ENCODE assay signal across 8 cellular contexts in the genomic region with DNA sequence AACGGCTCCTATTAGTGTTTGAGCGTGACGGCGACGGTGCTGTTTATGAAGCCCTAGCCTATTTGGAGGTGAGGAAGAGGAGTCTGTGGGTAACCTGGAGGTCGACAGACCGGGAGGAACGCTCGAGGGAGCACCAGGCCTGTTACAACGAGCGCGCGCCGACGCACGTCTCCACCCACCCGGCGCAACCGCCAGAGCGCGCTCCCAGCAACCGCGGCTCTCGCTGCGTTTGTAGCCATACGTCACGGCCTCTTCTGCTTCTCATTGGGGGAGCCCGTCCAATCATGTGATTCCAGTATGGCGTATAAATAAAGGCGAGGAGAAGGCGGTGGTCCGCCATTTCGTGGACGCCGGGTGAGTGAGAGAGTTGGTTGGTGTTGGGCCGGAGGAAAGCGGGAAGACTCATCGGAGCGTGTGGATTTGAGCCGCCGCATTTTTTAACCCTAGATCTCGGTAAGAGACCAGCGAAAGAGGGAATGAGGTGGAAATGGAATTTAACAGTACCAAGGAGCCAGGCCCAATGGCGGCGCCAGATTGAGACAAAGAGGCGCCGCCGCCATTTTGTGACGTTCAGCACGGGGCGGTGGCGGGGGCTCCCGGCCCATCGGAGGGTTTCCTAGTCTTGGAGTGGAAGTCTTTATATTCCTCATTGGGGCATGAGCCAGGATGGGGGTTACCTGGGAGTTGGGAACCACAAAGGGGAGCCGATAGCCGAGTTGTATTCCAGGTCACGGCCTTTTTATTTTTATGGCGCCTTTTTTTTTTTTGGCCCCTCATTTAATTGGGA. TPM values are rescaled to one million over a fixed set of nuclear protein-coding genes. Genes with fewer than 3 reads are reported as not detected.
DNase-seq lines count a peak whose midpoint lies in the region; ATAC-seq and TF ChIP-seq lines count a peak whose summit lies in the region.

A gene (plus strand): TSS at position 334 of the 787 bp plus-strand sequence. CDS start 2,401 bp downstream, outside the sequence.

- H4K20me1 ChIP-seq in SU-DHL-6 (ENCODE audit: low read depth, low read length) = peaks cover 45% of the 10 kb centered on the region

- TF ChIP-seq EP300 in ovary (IDR thresholded peaks at IDR 0.05) = no peak

- peaks cover 50% of the 10 kb centered on the region for H3K79me2 ChIP-seq in SU-DHL-6 (ENCODE audit: insufficient read depth, low read length)

- peak within 1 kb of the TSS; percentile 100 for H3K4me3 ChIP-seq in SU-DHL-6 (ENCODE audit: insufficient read depth, low read length, poor library complexity, severe bottlenecking)
- peak within 1 kb of the TSS; percentile 79 for H3K4me3 ChIP-seq in ovary
- H3K4me3 ChIP-seq in thyroid gland (replicated peaks in 1 of 3) = peak within 1 kb of the TSS; percentile 57 to 71 (median 58)

- 0 to 1% (median 0%) methylated on average over 58 of the region's 58 CpGs for WGBS in ovary, 3 donors
- WGBS in thyroid gland, 2 donors = 0 to 1% methylated on average over 47 to 58 of the region's 58 CpGs

- H3K9me3 ChIP-seq in SU-DHL-6 (ENCODE audit: insufficient read depth, low read length) = no peaks in the 10 kb centered on the region
- no peaks in the 10 kb centered on the region for H3K9me3 ChIP-seq in ovary
- H3K9me3 ChIP-seq in thyroid gland = no peaks in the 10 kb centered on the region

- TF ChIP-seq CTCF in GM12873 (IDR thresholded peaks at IDR 0.05; ENCODE audit: insufficient read depth, low read depth, low read length, missing control alignments) = peak; percentile 43
- TF ChIP-seq CTCF in SU-DHL-6 (IDR thresholded peaks at IDR 0.05; ENCODE audit: insufficient read depth, low read length, poor library complexity, severe bottlenecking) = peak; percentile 24
- peak; percentile 42 to 80 (median 73) for TF ChIP-seq CTCF in ovary (IDR thresholded peaks at IDR 0.05)
- TF ChIP-seq CTCF in thyroid gland (IDR thresholded peaks at IDR 0.05) = peak in 4 of 6 experiments; percentile 43 to 55 (median 50)

- TF ChIP-seq POLR2A in ovary (IDR thresholded peaks at IDR 0.05) = peak; percentile 100
- peak; percentile 96 to 99 for TF ChIP-seq POLR2A in thyroid gland (IDR thresholded peaks at IDR 0.05)

- peaks cover 45% of the 10 kb centered on the region for H3K36me3 ChIP-seq in SU-DHL-6 (ENCODE audit: low read length)
- H3K36me3 ChIP-seq in ovary = no peaks in the 10 kb centered on the region
- H3K36me3 ChIP-seq in thyroid gland = peaks cover 19 to 25% of the 10 kb centered on the region in 2 donors

- peak within 1 kb of the TSS; percentile 76 for H3K4me2 ChIP-seq in SU-DHL-6 (ENCODE audit: low read depth, low read length, poor library complexity, severe bottlenecking)

- ATAC-seq in HG02759 (IDR thresholded peaks at IDR 0.05; ENCODE audit: unreplicated experiment) = peak; percentile 90
- peak; percentile 92 for ATAC-seq in activated naive CD8-positive, alpha-beta T cell treated with anti-CD3 and anti-CD28 coated beads, Interleukin-2, amount 10 ng/mL, durations not matched to agents 7 days and 5 days (ENCODE audit: low read depth)

- peak within 1 kb of the TSS; percentile 6 for H2AFZ ChIP-seq in SU-DHL-6 (ENCODE audit: low read depth, low read length, severe bottlenecking)

- H3K27me3 ChIP-seq in SU-DHL-6 (ENCODE audit: low read length) = no peaks in the 10 kb centered on the region
- no peaks in the 10 kb centered on the region for H3K27me3 ChIP-seq in ovary
- no peaks in the 10 kb centered on the region for H3K27me3 ChIP-seq in thyroid gland

- peak; percentile 93 for DNase-seq in NCI-H128 (lab: John Stamatoyannopoulos, UW; ENCODE audit: unreplicated experiment)
- peak; percentile 95 for DNase-seq in activated naive CD8-positive, alpha-beta T cell treated with anti-CD3 and anti-CD28 coated beads, Interleukin-2, amount 10 ng/mL, durations not matched to agents 7 days and 5 days
- DNase-seq in head of caudate nucleus = peak; percentile 92 to 99 (median 98)
- DNase-seq in ovary = peak; percentile 96 to 97 (median 97)
- peak; percentile 97 to 98 for DNase-seq in thyroid gland

- H3K4me3 Mint-ChIP-seq in activated naive CD8-positive, alpha-beta T cell treated with anti-CD3 and anti-CD28 coated beads, Interleukin-2, amount 10 ng/mL, durations not matched to agents 7 days and 5 days = peak within 1 kb of the TSS; percentile 97

- no peaks in the 10 kb centered on the region for H3K27me3 Mint-ChIP-seq in activated naive CD8-positive, alpha-beta T cell treated with anti-CD3 and anti-CD28 coated beads, Interleukin-2, amount 10 ng/mL, durations not matched to agents 7 days and 5 days

- H3K9me3 Mint-ChIP-seq in activated naive CD8-positive, alpha-beta T cell treated with anti-CD3 and anti-CD28 coated beads, Interleukin-2, amount 10 ng/mL, durations not matched to agents 7 days and 5 days = no peaks in the 10 kb centered on the region

- peak within 1 kb of the TSS; percentile 87 for H3K9ac ChIP-seq in SU-DHL-6 (ENCODE audit: low read length)

- H3K9me2 ChIP-seq in SU-DHL-6 (replicated peaks; ENCODE audit: insufficient read depth, low read length) = no peaks in the 10 kb centered on the region

- POLR2A ChIA-PET in activated naive CD8-positive, alpha-beta T cell treated with anti-CD3 and anti-CD28 coated beads, Interleukin-2, amount 10 ng/mL, durations not matched to agents 7 days and 5 days (lab: Charles Lee) = interaction anchor here (0.6 to 8.9 kb wide), 17 partner anchors 9 to 470 kb away, joined by 3 to 65 read pairs (median 5); a partner anchor contains a TSS

- peak within 1 kb of the TSS; percentile 93 for H3K27ac ChIP-seq in SU-DHL-6 (ENCODE audit: low read depth, low read length)
- H3K27ac ChIP-seq in ovary = peak within 1 kb of the TSS; percentile 88 to 93
- peak within 1 kb of the TSS; percentile 98 to 100 (median 99) for H3K27ac ChIP-seq in thyroid gland

- peaks cover 22% of the 10 kb centered on the region for H3K4me1 Mint-ChIP-seq in activated naive CD8-positive, alpha-beta T cell treated with anti-CD3 and anti-CD28 coated beads, Interleukin-2, amount 10 ng/mL, durations not matched to agents 7 days and 5 days

- peaks cover 46% of the 10 kb centered on the region for H3K36me3 Mint-ChIP-seq in activated naive CD8-positive, alpha-beta T cell treated with anti-CD3 and anti-CD28 coated beads, Interleukin-2, amount 10 ng/mL, durations not matched to agents 7 days and 5 days

- peaks cover 86% of the 10 kb centered on the region for H3F3A ChIP-seq in SU-DHL-6 (ENCODE audit: insufficient read depth)

- H3K27ac Mint-ChIP-seq in activated naive CD8-positive, alpha-beta T cell treated with anti-CD3 and anti-CD28 coated beads, Interleukin-2, amount 10 ng/mL, durations not matched to agents 7 days and 5 days = peak within 1 kb of the TSS; percentile 99

- H3K4me1 ChIP-seq in ovary (ENCODE audit: insufficient read depth) (peaks cover 9% of the 10 kb centered on the region), thyroid gland (peaks cover 35 to 38% of the 10 kb centered on the region in 2 donors)

- intact Hi-C loops in head of caudate nucleus (cut with DNase I) = loop anchor here (2.0 kb wide), 2 partner anchors 151 to 171 kb away; a partner anchor contains a TSS
- intact Hi-C loops in ovary (cut with DNase I) = loop anchor here in 2 of 4 donors (5.0 to 10.0 kb wide), 2 partner anchors 47 to 149 kb away; a partner anchor contains a TSS
- intact Hi-C loops in thyroid gland (cut with DNase I) = loop anchor here (10.0 kb wide), 1 partner anchor 149 kb away; a partner anchor contains a TSS

RNA-seq across cellular contexts. Expression of the gene that starts here (rescaled TPM):
- 100 to 1,000 TPM; 389 to 396 TPM for total RNA-seq in activated naive CD8-positive, alpha-beta T cell treated with anti-CD3 and anti-CD28 coated beads, Interleukin-2, amount 10 ng/mL, durations not matched to agents 7 days and 5 days
- total RNA-seq in ovary (100 to 1,000 TPM; 146 to 345 (median 280) TPM), thyroid gland (100 to 1,000 TPM; 120 to 287 (median 144) TPM)
- polyA plus RNA-seq in ovary = 100 to 1,000 TPM; 244 to 267 TPM

Comparison
In these comparisons a context has a peak if more than half of its experiments do, and no peak if none do; other contexts are left out.
1. Peak in every context shown above with its lines: DNase-seq, ATAC-seq, H3K4me3 ChIP-seq and H3K27ac ChIP-seq.